Comparison of ENCODE assay signal across 1 cellular context in the genomic region with DNA sequence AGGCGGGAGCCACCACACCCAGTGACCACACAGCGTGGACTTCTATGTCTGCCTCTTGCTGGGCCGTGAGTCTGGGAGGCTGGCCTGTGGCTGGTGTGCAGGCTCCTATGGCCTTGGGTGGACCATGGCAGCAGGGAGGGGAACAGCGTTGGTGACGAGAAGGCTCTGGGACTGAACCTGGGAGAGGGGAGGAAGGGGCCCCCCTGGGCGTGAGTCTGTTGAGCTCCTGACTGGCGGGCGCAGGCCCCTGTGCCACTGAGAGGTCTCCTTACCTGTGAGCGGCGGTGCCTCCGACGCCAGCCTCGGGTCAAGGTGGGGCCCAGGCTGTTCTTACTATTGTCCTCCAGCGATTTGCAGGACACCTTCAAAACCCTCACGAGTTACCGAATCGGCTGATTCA.
TF ChIP-seq lines count a peak whose summit lies in the region.

No MANE protein-coding gene starts in this region.

TF ChIP-seq in HepG2, 621 proteins besides CTCF, POLR2A, EP300 and RAD21:
- TF ChIP-seq AGO2 (optimal IDR thresholded peaks at IDR 0.05; ENCODE audit: low read depth, low read length): peak; percentile 77
- TF ChIP-seq HIVEP1 (CRISPR knock-in tag; IDR thresholded peaks at IDR 0.05): no peak
- TF ChIP-seq ZNF768 (CRISPR knock-in tag; IDR thresholded peaks at IDR 0.05): no peak
- no peak for TF ChIP-seq ZNF136 (CRISPR knock-in tag; IDR thresholded peaks at IDR 0.05; ENCODE audit: low read depth)
- no peak for TF ChIP-seq REST (IDR thresholded peaks at IDR 0.05; ENCODE audit: borderline replicate concordance in 1 of 2, low read depth in 1 of 2, low read length in 2 of 2)
- TF ChIP-seq HES4 (CRISPR knock-in tag; IDR thresholded peaks at IDR 0.05; ENCODE audit: borderline replicate concordance): no peak
- TF ChIP-seq KDM2A (CRISPR knock-in tag; IDR thresholded peaks at IDR 0.05; ENCODE audit: borderline replicate concordance, low read depth): 0 out of 2 replicates have a peak, but pooled peaks have one; percentile 42
- TF ChIP-seq ZNF383 (CRISPR knock-in tag; IDR thresholded peaks at IDR 0.05; ENCODE audit: borderline replicate concordance): no peak
- no peak for TF ChIP-seq ZNF672 (CRISPR knock-in tag; IDR thresholded peaks at IDR 0.05)
- no peak for TF ChIP-seq SOX6 (IDR thresholded peaks at IDR 0.05)
- no peak for TF ChIP-seq SOX6 (CRISPR knock-in tag; IDR thresholded peaks at IDR 0.05)
- TF ChIP-seq ZBTB38 (CRISPR knock-in tag; IDR thresholded peaks at IDR 0.05): 0 out of 2 replicates have a peak, but pooled peaks have one; percentile 19
- no peak for TF ChIP-seq ZNF33B (CRISPR knock-in tag; IDR thresholded peaks at IDR 0.05)
- TF ChIP-seq, protein P1, sequence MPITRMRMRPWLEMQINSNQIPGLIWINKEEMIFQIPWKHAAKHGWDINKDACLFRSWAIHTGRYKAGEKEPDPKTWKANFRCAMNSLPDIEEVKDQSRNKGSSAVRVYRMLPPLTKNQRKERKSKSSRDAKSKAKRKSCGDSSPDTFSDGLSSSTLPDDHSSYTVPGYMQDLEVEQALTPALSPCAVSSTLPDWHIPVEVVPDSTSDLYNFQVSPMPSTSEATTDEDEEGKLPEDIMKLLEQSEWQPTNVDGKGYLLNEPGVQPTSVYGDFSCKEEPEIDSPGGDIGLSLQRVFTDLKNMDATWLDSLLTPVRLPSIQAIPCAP (CRISPR knock-in tag; IDR thresholded peaks at IDR 0.05; ENCODE audit: low read depth): no peak
- TF ChIP-seq ZC3H13 (CRISPR knock-in tag; IDR thresholded peaks at IDR 0.05): 0 out of 2 replicates have a peak, but pooled peaks have one; percentile 53
- TF ChIP-seq ZSCAN22 (CRISPR knock-in tag; IDR thresholded peaks at IDR 0.05): no peak
- TF ChIP-seq, protein P2, sequence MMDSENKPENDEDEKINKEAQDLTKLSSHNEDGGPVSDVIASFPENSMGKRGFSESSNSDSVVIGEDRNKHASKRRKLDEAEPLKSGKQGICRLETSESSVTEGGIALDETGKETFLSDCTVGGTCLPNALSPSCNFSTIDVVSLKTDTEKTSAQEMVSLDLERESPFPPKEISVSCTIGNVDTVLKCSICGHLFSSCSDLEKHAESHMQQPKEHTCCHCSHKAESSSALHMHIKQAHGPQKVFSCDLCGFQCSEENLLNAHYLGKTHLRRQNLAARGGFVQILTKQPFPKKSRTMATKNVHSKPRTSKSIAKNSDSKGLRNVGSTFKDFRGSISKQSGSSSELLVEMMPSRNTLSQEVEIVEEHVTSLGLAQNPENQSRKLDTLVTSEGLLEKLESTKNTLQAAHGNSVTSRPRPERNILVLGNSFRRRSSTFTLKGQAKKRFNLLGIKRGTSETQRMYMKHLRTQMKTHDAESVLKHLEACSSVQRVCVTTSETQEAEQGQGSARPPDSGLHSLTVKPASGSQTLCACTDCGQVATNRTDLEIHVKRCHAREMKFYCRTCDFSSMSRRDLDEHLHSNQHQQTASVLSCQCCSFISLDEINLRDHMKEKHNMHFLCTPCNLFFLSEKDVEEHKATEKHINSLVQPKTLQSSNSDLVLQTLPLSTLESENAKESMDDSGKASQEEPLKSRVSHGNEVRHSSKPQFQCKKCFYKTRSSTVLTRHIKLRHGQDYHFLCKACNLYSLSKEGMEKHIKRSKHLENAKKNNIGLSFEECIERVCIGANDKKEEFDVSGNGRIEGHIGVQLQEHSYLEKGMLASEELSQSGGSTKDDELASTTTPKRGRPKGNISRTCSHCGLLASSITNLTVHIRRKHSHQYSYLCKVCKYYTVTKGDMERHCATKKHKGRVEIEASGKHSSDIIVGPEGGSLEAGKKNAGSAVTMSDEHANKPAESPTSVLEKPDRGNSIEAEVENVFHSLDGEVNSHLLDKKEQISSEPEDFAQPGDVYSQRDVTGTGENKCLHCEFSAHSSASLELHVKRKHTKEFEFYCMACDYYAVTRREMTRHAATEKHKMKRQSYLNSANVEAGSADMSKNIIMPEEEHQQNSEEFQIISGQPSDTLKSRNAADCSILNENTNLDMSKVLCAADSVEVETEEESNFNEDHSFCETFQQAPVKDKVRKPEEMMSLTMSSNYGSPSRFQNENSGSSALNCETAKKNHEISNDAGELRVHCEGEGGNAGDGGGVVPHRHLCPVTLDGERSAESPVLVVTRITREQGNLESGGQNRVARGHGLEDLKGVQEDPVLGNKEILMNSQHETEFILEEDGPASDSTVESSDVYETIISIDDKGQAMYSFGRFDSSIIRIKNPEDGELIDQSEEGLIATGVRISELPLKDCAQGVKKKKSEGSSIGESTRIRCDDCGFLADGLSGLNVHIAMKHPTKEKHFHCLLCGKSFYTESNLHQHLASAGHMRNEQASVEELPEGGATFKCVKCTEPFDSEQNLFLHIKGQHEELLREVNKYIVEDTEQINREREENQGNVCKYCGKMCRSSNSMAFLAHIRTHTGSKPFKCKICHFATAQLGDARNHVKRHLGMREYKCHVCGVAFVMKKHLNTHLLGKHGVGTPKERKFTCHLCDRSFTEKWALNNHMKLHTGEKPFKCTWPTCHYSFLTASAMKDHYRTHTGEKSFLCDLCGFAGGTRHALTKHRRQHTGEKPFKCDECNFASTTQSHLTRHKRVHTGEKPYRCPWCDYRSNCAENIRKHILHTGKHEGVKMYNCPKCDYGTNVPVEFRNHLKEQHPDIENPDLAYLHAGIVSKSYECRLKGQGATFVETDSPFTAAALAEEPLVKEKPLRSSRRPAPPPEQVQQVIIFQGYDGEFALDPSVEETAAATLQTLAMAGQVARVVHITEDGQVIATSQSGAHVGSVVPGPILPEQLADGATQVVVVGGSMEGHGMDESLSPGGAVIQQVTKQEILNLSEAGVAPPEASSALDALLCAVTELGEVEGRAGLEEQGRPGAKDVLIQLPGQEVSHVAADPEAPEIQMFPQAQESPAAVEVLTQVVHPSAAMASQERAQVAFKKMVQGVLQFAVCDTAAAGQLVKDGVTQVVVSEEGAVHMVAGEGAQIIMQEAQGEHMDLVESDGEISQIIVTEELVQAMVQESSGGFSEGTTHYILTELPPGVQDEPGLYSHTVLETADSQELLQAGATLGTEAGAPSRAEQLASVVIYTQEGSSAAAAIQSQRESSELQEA (CRISPR knock-in tag; IDR thresholded peaks at IDR 0.05; ENCODE audit: not compliant biosample characterization): no peak
TF ChIP-seq in HepG2: peak in this region for 4.
